In genomic region chr11:47991894-47992293, GRCh38 we compare ENCODE assay signal across 12 cellular contexts. TPM values are rescaled to one million over a fixed set of nuclear protein-coding genes. Genes with fewer than 3 reads are reported as not detected.
A peak's percentile ranks its signal among the peaks of the same experiment; 100 is the strongest.
DNase-seq lines count a peak whose midpoint lies in the region; ATAC-seq and TF ChIP-seq lines count a peak whose summit lies in the region.
"Had no signal": no experiment of that assay in that cellular context is flagged by ENCODE, and none has a peak within 500 bp of the region (broad histone marks: within the 10 kb centered on the region; RNA-seq: fewer than 3 reads in every experiment).

No MANE protein-coding gene starts in this region.

- H3K27me3 Mint-ChIP-seq in activated T-cell treated with anti-CD3 and anti-CD28 coated beads, Interleukin-2, amount 50 U/mL, for 72 hours (ENCODE audit: low read depth) = no peaks in the 10 kb centered on the region
- H3K27me3 Mint-ChIP-seq in activated T-cell treated with anti-CD3 and anti-CD28 coated beads, Interleukin-2, amount 50 U/mL, for 4 hours (ENCODE audit: low read depth) = no peaks in the 10 kb centered on the region
- H3K27me3 Mint-ChIP-seq in HFFc6 (ENCODE audit: insufficient read depth) = peaks cover 2% of the 10 kb centered on the region; the same call in 1 of the 2 replicates

- intact Hi-C loops in Panc1 (cut with micrococcal nuclease; ENCODE audit: unreplicated experiment) (no loop called here), spleen (cut with DNase I; ENCODE audit: low total_unique reads) (no loop called here)

- WGBS in hepatocyte (ENCODE audit: low lambda C conversion rate, missing lambda C conversion rate) = 93% methylated on average over 6 of the region's 6 CpGs
- 71 to 95% (median 88%) methylated on average over 6 of the region's 6 CpGs for WGBS in spleen, 5 donors

- H3K27ac Mint-ChIP-seq in activated T-cell treated with anti-CD3 and anti-CD28 coated beads, Interleukin-2, amount 50 U/mL, for 72 hours = peak overlapping the region; percentile 78
- no peak overlapping the region for H3K27ac Mint-ChIP-seq in HFFc6

- no TSS peak for BruUV-seq in Panc1 (replicated peaks; lab: Mats Ljungman, UMichigan)

- peaks cover 0 to 2% of the 10 kb centered on the region in 2 donors for H3K36me3 Mint-ChIP-seq in activated T-cell treated with anti-CD3 and anti-CD28 coated beads, Interleukin-2, amount 50 U/mL, for 72 hours (ENCODE audit: insufficient read depth in 2 of 2)
- no peaks in the 10 kb centered on the region for H3K36me3 Mint-ChIP-seq in activated T-cell treated with anti-CD3 and anti-CD28 coated beads, Interleukin-2, amount 50 U/mL, for 4 hours (ENCODE audit: insufficient read depth)
- H3K36me3 Mint-ChIP-seq in HFFc6 (ENCODE audit: low read depth) = peaks cover 5% of the 10 kb centered on the region

- POLR2A ChIA-PET in Panc1 (lab: Charles Lee) = interaction anchor here (0.6 to 0.7 kb wide), 2 partner anchors 12 to 15 kb away, joined by 4 to 9 read pairs; partner anchors contain the start of gene PTPRJ

- H3K4me2 ChIP-seq in hepatocyte = peak overlapping the region; percentile 58

- ATAC-seq in activated T-cell treated with anti-CD3 and anti-CD28 coated beads, Interleukin-2, amount 50 U/mL, for 72 hours (replicated peaks in 1 of 2) = no peak
- ATAC-seq in activated T-cell treated with anti-CD3 and anti-CD28 coated beads, Interleukin-2, amount 50 U/mL, for 4 hours = no peak
- ATAC-seq in Panc1 = no peak

- H3K4me3 ChIP-seq in Panc1 (ENCODE audit: low read depth in 2 of 2, low read length in 2 of 2) (no peak overlapping the region), hepatocyte (no peak overlapping the region), spleen (no peak overlapping the region)

- in situ Hi-C loops in Panc1 (cut with HindIII; ENCODE audit: low pct_unique_long_range_greater_than_20kb, low sequenced_read_pairs) = no loop called here

- TF ChIP-seq POLR2A in spleen (IDR thresholded peaks at IDR 0.05) = no peak

- CTCF ChIA-PET in Panc1 (lab: Charles Lee) = interaction anchor here (0.6 to 0.7 kb wide), 2 partner anchors 10 to 139 kb away, joined by 3 to 5 read pairs; no protein-coding TSS in a partner anchor

- TF ChIP-seq CTCF in Panc1 (IDR thresholded peaks at IDR 0.05) (no peak), hepatocyte (IDR thresholded peaks at IDR 0.05; ENCODE audit: poor library complexity) (no peak), spleen (IDR thresholded peaks at IDR 0.05 in 8 of 11, conservative IDR thresholded peaks at IDR 0.05 in 3 of 11) (no peak), HFFc6 (IDR thresholded peaks at IDR 0.05) (no peak)

- peak overlapping the region; percentile 69 to 77 for H3K4me3 Mint-ChIP-seq in activated T-cell treated with anti-CD3 and anti-CD28 coated beads, Interleukin-2, amount 50 U/mL, for 72 hours
- no peak overlapping the region for H3K4me3 Mint-ChIP-seq in activated T-cell treated with anti-CD3 and anti-CD28 coated beads, Interleukin-2, amount 50 U/mL, for 4 hours
- H3K4me3 Mint-ChIP-seq in HFFc6 = no peak overlapping the region

- no peaks in the 10 kb centered on the region for H4K20me1 ChIP-seq in hepatocyte (ENCODE audit: insufficient read depth, poor library complexity, severe bottlenecking)

- no peaks in the 10 kb centered on the region for H3K36me3 ChIP-seq in Panc1 (ENCODE audit: control insufficient read depth, insufficient read depth, low read length)
- H3K36me3 ChIP-seq in hepatocyte (replicated peaks; ENCODE audit: insufficient read depth, low read depth) = no peaks in the 10 kb centered on the region
- peaks cover 0 to 14% (median 0%) of the 10 kb centered on the region in 6 donors for H3K36me3 ChIP-seq in spleen
- H3K36me3 ChIP-seq: prostate gland had no signal

- no peaks in the 10 kb centered on the region for H3K9me3 Mint-ChIP-seq in activated T-cell treated with anti-CD3 and anti-CD28 coated beads, Interleukin-2, amount 50 U/mL, for 72 hours
- H3K9me3 Mint-ChIP-seq in activated T-cell treated with anti-CD3 and anti-CD28 coated beads, Interleukin-2, amount 50 U/mL, for 4 hours = no peaks in the 10 kb centered on the region
- H3K9me3 Mint-ChIP-seq in HFFc6 = no peaks in the 10 kb centered on the region

- no peaks in the 10 kb centered on the region for H3K27me3 ChIP-seq in Panc1 (ENCODE audit: control insufficient read depth, insufficient read depth, low read length)
- no peaks in the 10 kb centered on the region for H3K27me3 ChIP-seq in hepatocyte
- H3K27me3 ChIP-seq in spleen (replicated peaks in 1 of 7) = no peaks in the 10 kb centered on the region

- H2AFZ ChIP-seq in hepatocyte = peak overlapping the region; percentile 1

- H3K4me1 ChIP-seq in Panc1 (ENCODE audit: control insufficient read depth, insufficient read depth, low read length) (peaks cover 79% of the 10 kb centered on the region), hepatocyte (ENCODE audit: insufficient read depth) (no peaks in the 10 kb centered on the region), spleen (peaks cover 19 to 100% (median 80%) of the 10 kb centered on the region in 6 donors)

- peaks cover 80% of the 10 kb centered on the region for H3K79me2 ChIP-seq in hepatocyte

- no peaks in the 10 kb centered on the region for H3K9me2 ChIP-seq in hepatocyte (replicated peaks; ENCODE audit: insufficient read depth)

- peak overlapping the region; percentile 91 for H3K27ac ChIP-seq in Panc1 (ENCODE audit: low read length)
- H3K27ac ChIP-seq in hepatocyte = peak overlapping the region; percentile 82
- H3K27ac ChIP-seq in spleen = peak overlapping the region in 5 of 8 donors; percentile 39 to 71 (median 57)

- H3K4me1 Mint-ChIP-seq in activated T-cell treated with anti-CD3 and anti-CD28 coated beads, Interleukin-2, amount 50 U/mL, for 72 hours (ENCODE audit: low read depth) = peaks cover 61% of the 10 kb centered on the region
- peaks cover 58% of the 10 kb centered on the region for H3K4me1 Mint-ChIP-seq in activated T-cell treated with anti-CD3 and anti-CD28 coated beads, Interleukin-2, amount 50 U/mL, for 4 hours (ENCODE audit: low read depth)
- peaks cover 60% of the 10 kb centered on the region for H3K4me1 Mint-ChIP-seq in HFFc6 (ENCODE audit: low read depth)

- DNase-seq in activated T-cell treated with anti-CD3 and anti-CD28 coated beads, Interleukin-2, amount 50 U/mL, for 72 hours = no peak
- DNase-seq in activated T-cell treated with anti-CD3 and anti-CD28 coated beads, Interleukin-2, amount 50 U/mL, for 4 hours = no peak
- DNase-seq in Panc1 (ENCODE audit: low read depth, low spot score) (no peak), hepatocyte (ENCODE audit: low spot score) (no peak), spleen (no peak), HFFc6 (no peak), NCI-H1105 treated with DMSO at 0.1 percent for 48 hours (lab: John Stamatoyannopoulos, UW) (no peak), NCI-H526 (lab: John Stamatoyannopoulos, UW) (no peak)
- DNase-seq: cortex of kidney, DND-41, NCI-H1417 treated with DMSO at 0.1 percent for 48 hours had no signal

- no peaks in the 10 kb centered on the region for H3K9me3 ChIP-seq in Panc1 (ENCODE audit: control insufficient read depth, insufficient read depth, low read depth, low read length)
- H3K9me3 ChIP-seq in hepatocyte (ENCODE audit: low read depth) = no peaks in the 10 kb centered on the region
- H3K9me3 ChIP-seq in spleen = no peaks in the 10 kb centered on the region
- H3K9me3 ChIP-seq: prostate gland had no signal

RNA-seq across cellular contexts. Expression of gene PTPRJ, which starts 11.5 kb away (rescaled TPM):
- 10 to 100 TPM; 36.6 to 50.6 TPM for total RNA-seq in activated T-cell treated with anti-CD3 and anti-CD28 coated beads, Interleukin-2, amount 50 U/mL, for 72 hours
- 10 to 100 TPM; 13.8 to 22.3 (median 19.0) TPM for total RNA-seq in activated T-cell treated with anti-CD3 and anti-CD28 coated beads, Interleukin-2, amount 50 U/mL, for 4 hours
- total RNA-seq in Panc1 (2021; ENCODE audit: unreplicated experiment) (73.6 TPM), hepatocyte (16.4 and 21.0 TPM in 2 replicates), spleen (100 to 1,000 TPM in 4 of 7 donors, 10 to 100 TPM in 3; 63.7 to 135 (median 100) TPM)
- 22.0 TPM for polyA plus RNA-seq in Panc1 (2012; ENCODE audit: insufficient read length)
- polyA plus RNA-seq in hepatocyte (7.5 and 9.3 TPM in 2 replicates), spleen (10 to 100 TPM in 1 of 3 donors, 1 to 10 TPM in 2; 6.4 to 11.6 (median 10.0) TPM)
- 10 to 100 TPM; 15.7 to 20.8 (median 19.2) TPM for total RNA-seq in HFFc6 (2021; fragmentation: NEBNext Ultra II Directional; extraction: Animal tissue kit (Norgen Biotek cat#: 25700))

Comparison
In these comparisons a context has a peak if more than half of its experiments do, and no peak if none do; other contexts are left out.
1. H3K4me3 Mint-ChIP-seq: peak in activated T-cell treated with anti-CD3 and anti-CD28 coated beads, Interleukin-2, amount 50 U/mL, for 72 hours (2 of 2); none in activated T-cell treated with anti-CD3 and anti-CD28 coated beads, Interleukin-2, amount 50 U/mL, for 4 hours (single experiment) and HFFc6 (single experiment).
2. Peak in every context shown above with its lines, with median percentiles within 50 percentile points of each other: H3K27ac ChIP-seq.